13 cellular contexts compared by ENCODE assay signal in the genomic region with DNA sequence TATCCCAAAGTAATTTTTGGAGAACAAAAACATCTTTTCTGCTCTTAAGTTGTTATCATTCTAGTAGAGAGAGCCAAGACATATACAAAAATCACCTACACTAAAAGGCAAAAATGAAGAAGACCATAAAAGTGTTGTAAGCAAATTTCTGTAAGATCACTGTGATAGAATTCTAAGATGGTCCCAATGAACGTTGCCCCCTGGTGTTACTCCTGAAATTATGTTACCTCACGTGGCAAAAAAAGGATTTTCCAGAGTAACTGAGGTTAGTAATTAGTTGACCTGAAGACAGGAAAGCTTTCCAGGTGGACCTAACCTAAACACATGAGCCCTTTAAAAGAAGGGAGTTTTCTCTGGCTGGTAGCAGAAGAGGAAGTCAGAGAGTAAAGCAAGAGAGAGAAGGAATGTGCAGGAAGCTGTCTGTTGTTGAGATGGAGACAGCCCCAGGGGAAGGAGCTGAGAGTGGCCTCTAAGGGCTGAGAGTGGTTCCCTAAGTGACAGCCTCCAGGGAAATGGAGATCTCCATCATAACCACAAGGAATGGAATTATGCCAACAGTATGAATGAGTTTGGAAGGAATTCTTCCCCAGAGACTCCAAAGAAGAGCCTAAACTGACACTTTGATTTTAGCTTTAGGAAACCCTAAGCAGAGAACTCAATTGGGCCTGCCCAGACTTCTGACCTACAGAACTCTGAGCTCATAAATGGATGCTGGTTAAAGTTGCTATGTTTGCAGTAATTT.
DNase-seq lines count a peak whose midpoint lies in the region; ATAC-seq lines count a peak whose summit lies in the region.
"Had no signal": no experiment of that assay in that cellular context is flagged by ENCODE, and none has a peak within 500 bp of the region (broad histone marks: within the 10 kb centered on the region; RNA-seq: fewer than 3 reads in every experiment).

No MANE protein-coding gene starts in this region.

- H2AK5ac ChIP-seq in mesendoderm (ENCODE audit: low read length): no peak overlapping the region

- H2BK120ac ChIP-seq in mesendoderm (ENCODE audit: low read depth, low read length): no peak overlapping the region

- no peak overlapping the region for H2BK5ac ChIP-seq in mesendoderm (ENCODE audit: low read length)

- H3K4me2 ChIP-seq in mesendoderm (ENCODE audit: low read length): no peak overlapping the region

- H2BK15ac ChIP-seq in mesendoderm (replicated peaks; ENCODE audit: low read depth): no peak overlapping the region

- H3K4me3 ChIP-seq in mesendoderm (ENCODE audit: low read length): no peak overlapping the region

- no peak overlapping the region for H3K23ac ChIP-seq in mesendoderm (ENCODE audit: low read length)

- H3K4me1 ChIP-seq in mesendoderm (ENCODE audit: control insufficient read depth, low read depth, low read length): no peaks in the 10 kb centered on the region

- no peaks in the 10 kb centered on the region for H3K79me2 ChIP-seq in mesendoderm (ENCODE audit: control insufficient read depth, insufficient read depth, low read length)

- H3K36me3 ChIP-seq in mesendoderm (ENCODE audit: control insufficient read depth, insufficient read depth, low read length): no peaks in the 10 kb centered on the region

- no peak for ATAC-seq in HG02623 (IDR thresholded peaks at IDR 0.05; ENCODE audit: unreplicated experiment)
- ATAC-seq: naive thymus-derived CD4-positive, alpha-beta T cell had no signal

- H4K5ac ChIP-seq in mesendoderm (ENCODE audit: low read length): no peak overlapping the region

- DNase-seq in COLO829 (ENCODE audit: low spot score) (peak; percentile 85), HT1080 (ENCODE audit: low read depth) (peak; percentile 69), astrocyte of the hippocampus (ENCODE audit: low read depth, low spot score) (peak; percentile 65), mesendoderm (peak; percentile 44), cerebellar nuclear complex (lab: John Stamatoyannopoulos, UW) (no peak), NCI-H1048 (lab: John Stamatoyannopoulos, UW) (no peak)
- DNase-seq in activated T-cell treated with anti-CD3 and anti-CD28 coated beads, Interleukin-2, amount 50 U/mL, for 48 hours: no peak
- DNase-seq: activated gamma-delta T cell; naive thymus-derived CD4-positive, alpha-beta T cell; NCI-H2081; stimulated activated CD4-positive, alpha-beta T cell treated with anti-CD3 and anti-CD28 coated beads, Interleukin-4, amount 100 ng/mL, for 1 hour; T-helper 9 cell had no signal

- H3K18ac ChIP-seq in mesendoderm (ENCODE audit: low read length): no peak overlapping the region

- no peak overlapping the region for H3K27ac ChIP-seq in mesendoderm (ENCODE audit: low read depth, low read length)

- no peak overlapping the region for H3K56ac ChIP-seq in mesendoderm (ENCODE audit: low read length)

- no peaks in the 10 kb centered on the region for H3K27me3 ChIP-seq in mesendoderm (ENCODE audit: insufficient read depth, low read length, poor library complexity)

- no peak overlapping the region for H4K8ac ChIP-seq in mesendoderm (ENCODE audit: low read depth, low read length)

- no peak overlapping the region for H3K9ac ChIP-seq in mesendoderm (ENCODE audit: low read length)

- no peak overlapping the region for H3K4ac ChIP-seq in mesendoderm (ENCODE audit: low read depth, low read length)

- no peaks in the 10 kb centered on the region for H3K79me1 ChIP-seq in mesendoderm (ENCODE audit: low read length)

- WGBS in mesendoderm (ENCODE audit: extremely low coverage, insufficient coverage, low lambda C conversion rate): no CpG with 5 or more reads among the region's 2 CpGs

Comparison
In these comparisons a context has a peak if more than half of its experiments do, and no peak if none do; other contexts are left out.
1. DNase-seq: peak in COLO829 (single experiment), HT1080 (single experiment), astrocyte of the hippocampus (single experiment) and mesendoderm (single experiment); none in cerebellar nuclear complex (0 of 2), activated T-cell treated with anti-CD3 and anti-CD28 coated beads, Interleukin-2, amount 50 U/mL, for 48 hours (0 of 2) and NCI-H1048 (single experiment).